In the genomic region with DNA sequence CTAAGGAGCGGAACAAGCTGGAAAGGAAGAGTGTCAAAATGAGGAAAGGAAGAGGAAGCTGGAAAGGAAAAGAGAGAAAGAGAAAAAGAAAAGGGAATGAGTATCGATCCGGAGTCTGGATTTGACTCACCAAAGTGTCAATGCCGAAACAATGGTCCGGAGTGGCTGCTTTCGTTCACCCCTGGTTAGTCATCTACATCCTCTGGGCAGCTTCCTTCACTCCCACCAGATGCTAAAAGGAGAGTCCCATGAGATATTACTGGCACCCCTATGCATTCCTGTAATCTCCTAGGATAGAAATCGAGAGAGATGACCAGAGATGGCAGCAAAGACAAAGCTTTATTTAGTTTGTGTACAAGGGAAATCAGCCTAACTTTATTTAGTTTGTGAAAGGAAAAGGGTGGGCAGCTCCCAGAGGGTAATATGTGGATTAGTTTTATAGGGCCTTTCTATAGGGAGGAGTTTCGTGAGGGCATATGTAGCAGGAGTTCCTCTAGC, we compare ENCODE assay signal across 21 cellular contexts.
DNase-seq lines count a peak whose midpoint lies in the region; ATAC-seq and TF ChIP-seq lines count a peak whose summit lies in the region.
"Had no signal": no experiment of that assay in that cellular context is flagged by ENCODE, and none has a peak within 500 bp of the region (broad histone marks: within the 10 kb centered on the region; RNA-seq: fewer than 3 reads in every experiment).

No MANE protein-coding gene starts in this region.

- H3K36me3 ChIP-seq in BE2C (no peaks in the 10 kb centered on the region), neural progenitor cell (no peaks in the 10 kb centered on the region)
- H3K36me3 ChIP-seq: breast epithelium, right atrium auricular region, tibial nerve had no signal

- no peaks in the 10 kb centered on the region for H4K20me1 ChIP-seq in neural progenitor cell (ENCODE audit: low read depth)

- TF ChIP-seq CTCF in BE2C (IDR thresholded peaks at IDR 0.05; ENCODE audit: low read depth, low read length) (0 out of 2 replicates have a peak, but pooled peaks have one; percentile 4), neural progenitor cell (IDR thresholded peaks at IDR 0.05) (no peak)

- no peaks in the 10 kb centered on the region for H3K79me2 ChIP-seq in neural progenitor cell (ENCODE audit: low read depth)

- H3K36me3 Mint-ChIP-seq in neural progenitor cell: no peaks in the 10 kb centered on the region
- H3K36me3 Mint-ChIP-seq: CD14-positive monocyte had no signal

- no peak for DNase-seq in BE2C
- DNase-seq in HT-29 (ENCODE audit: low spot score): peak; percentile 38
- peak; percentile 3 for DNase-seq in astrocyte of the hippocampus (ENCODE audit: low read depth, low spot score)
- DNase-seq in neural progenitor cell (ENCODE audit: low spot score): no peak
- DNase-seq in left colon: no peak
- no peak for DNase-seq in DMS 273 treated with DMSO at 0.1 percent for 48 hours (lab: John Stamatoyannopoulos, UW)
- DNase-seq: activated CD8-positive, alpha-beta T cell treated with anti-CD3 and anti-CD28 coated beads for 36 hours; activated gamma-delta T cell treated with Interleukin-2 at 50 U/mL for 16 hours; GDM1; glutamatergic neuron; NCI-H146; NCI-H748 treated with DMSO at 0.1 percent for 48 hours; stimulated activated naive CD8-positive, alpha-beta T cell treated with anti-CD3 and anti-CD28 coated beads, Interleukin-15, amount 100 ng/mL, for 72 hours had no signal

- no peak overlapping the region for H3K27ac ChIP-seq in neural progenitor cell
- H3K27ac ChIP-seq: A549, breast epithelium, right atrium auricular region, tibial nerve had no signal

- no peaks in the 10 kb centered on the region for H3F3A ChIP-seq in neural progenitor cell (ENCODE audit: low read depth)

- H3K4me3 Mint-ChIP-seq in neural progenitor cell: no peak overlapping the region
- H3K4me3 Mint-ChIP-seq: activated CD8-positive, alpha-beta T cell treated with anti-CD3 and anti-CD28 coated beads for 36 hours; CD14-positive monocyte; stimulated activated naive CD8-positive, alpha-beta T cell treated with anti-CD3 and anti-CD28 coated beads, Interleukin-15, amount 100 ng/mL, for 72 hours had no signal

- H3K27me3 Mint-ChIP-seq in neural progenitor cell (ENCODE audit: insufficient read depth, low read depth): no peaks in the 10 kb centered on the region
- H3K27me3 Mint-ChIP-seq: activated CD8-positive, alpha-beta T cell treated with anti-CD3 and anti-CD28 coated beads for 36 hours; stimulated activated naive CD8-positive, alpha-beta T cell treated with anti-CD3 and anti-CD28 coated beads, Interleukin-15, amount 100 ng/mL, for 72 hours had no signal

- H3K9me3 ChIP-seq in BE2C (no peaks in the 10 kb centered on the region), neural progenitor cell (ENCODE audit: low read depth) (no peaks in the 10 kb centered on the region)
- H3K9me3 ChIP-seq: A549, breast epithelium, right atrium auricular region, tibial nerve had no signal

- ATAC-seq in GM19467 (IDR thresholded peaks at IDR 0.05; ENCODE audit: unreplicated experiment) (no peak), left colon (no peak), GM21619 (IDR thresholded peaks at IDR 0.05; ENCODE audit: unreplicated experiment) (no peak)
- ATAC-seq: A549; activated CD4-positive, CD25-positive, alpha-beta regulatory T cell treated with anti-CD3 and anti-CD28 coated beads, Interleukin-2, amount 50 U/mL, for 24 hours; activated CD8-positive, alpha-beta T cell treated with anti-CD3 and anti-CD28 coated beads for 36 hours; stimulated activated naive CD8-positive, alpha-beta T cell treated with anti-CD3 and anti-CD28 coated beads, Interleukin-15, amount 100 ng/mL, for 72 hours had no signal

- peaks cover 4% of the 10 kb centered on the region for H3K4me1 Mint-ChIP-seq in neural progenitor cell
- H3K4me1 Mint-ChIP-seq: stimulated activated naive CD8-positive, alpha-beta T cell treated with anti-CD3 and anti-CD28 coated beads, Interleukin-15, amount 100 ng/mL, for 72 hours had no signal

- peak overlapping the region; percentile 24 for H2AFZ ChIP-seq in neural progenitor cell (replicated peaks)

- H3K9me3 Mint-ChIP-seq in neural progenitor cell: no peaks in the 10 kb centered on the region
- H3K9me3 Mint-ChIP-seq: activated CD8-positive, alpha-beta T cell treated with anti-CD3 and anti-CD28 coated beads for 36 hours had no signal

- H3K4me2 ChIP-seq in neural progenitor cell: no peak overlapping the region
- H3K4me2 ChIP-seq: A549 had no signal

- H3K4me1 ChIP-seq in BE2C: peaks cover 7% of the 10 kb centered on the region; the same call in 1 of the 2 replicates
- H3K4me1 ChIP-seq in neural progenitor cell: peaks cover 4% of the 10 kb centered on the region
- H3K4me1 ChIP-seq: breast epithelium, right atrium auricular region had no signal

- H3K4me3 ChIP-seq in BE2C (ENCODE audit: low read depth, low read length) (no peak overlapping the region), neural progenitor cell (no peak overlapping the region)
- H3K4me3 ChIP-seq: A549, breast epithelium, right atrium auricular region, tibial nerve had no signal

- intact Hi-C loops in left colon (cut with DNase I, micrococcal nuclease): no loop called here

- no peak overlapping the region for H3K9ac ChIP-seq in neural progenitor cell

- H3K27ac Mint-ChIP-seq in neural progenitor cell: no peak overlapping the region
- H3K27ac Mint-ChIP-seq: activated CD8-positive, alpha-beta T cell treated with anti-CD3 and anti-CD28 coated beads for 36 hours; CD14-positive monocyte; stimulated activated naive CD8-positive, alpha-beta T cell treated with anti-CD3 and anti-CD28 coated beads, Interleukin-15, amount 100 ng/mL, for 72 hours had no signal

- H3K27me3 ChIP-seq in BE2C (no peaks in the 10 kb centered on the region), neural progenitor cell (no peaks in the 10 kb centered on the region)
- H3K27me3 ChIP-seq: breast epithelium, right atrium auricular region, tibial nerve had no signal

Comparison
In these comparisons a context has a peak if more than half of its experiments do, and no peak if none do; other contexts are left out.
1. DNase-seq: peak in HT-29 (single experiment) and astrocyte of the hippocampus (single experiment); none in BE2C (single experiment), neural progenitor cell (single experiment), left colon (0 of 2) and DMS 273 treated with DMSO at 0.1 percent for 48 hours (single experiment).